ENCODE assay signal across 9 cellular contexts in the genomic region with DNA sequence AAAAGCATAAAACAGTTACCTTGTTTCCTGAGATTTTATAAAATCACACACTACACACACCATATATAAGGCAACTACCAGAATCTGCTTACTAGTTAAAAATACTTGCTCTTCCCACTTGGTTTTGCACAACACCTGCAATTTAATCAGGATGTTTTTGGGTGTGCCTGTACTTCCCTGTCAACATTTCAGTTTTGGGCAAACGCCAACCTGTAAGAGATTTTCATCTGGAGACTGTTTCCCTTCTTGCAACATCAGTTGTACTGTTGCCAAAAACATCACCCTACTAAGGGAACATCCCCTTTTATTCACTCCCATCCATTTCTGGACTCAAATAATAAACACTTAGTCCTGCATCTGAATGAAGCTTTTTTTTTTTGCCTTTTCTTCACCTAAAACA.
DNase-seq lines count a peak whose midpoint lies in the region; ATAC-seq and TF ChIP-seq lines count a peak whose summit lies in the region.
"Had no signal": no experiment of that assay in that cellular context is flagged by ENCODE, and none has a peak within 500 bp of the region (broad histone marks: within the 10 kb centered on the region; RNA-seq: fewer than 3 reads in every experiment).

No MANE protein-coding gene starts in this region.

- peak; percentile 31 for DNase-seq in AG20443 (ENCODE audit: low spot score)
- peak; percentile 73 for DNase-seq in IMR-90
- DNase-seq in activated CD4-positive, alpha-beta memory T cell treated with anti-CD3 and anti-CD28 coated beads for 36 hours = no peak
- DNase-seq in left kidney (ENCODE audit: low read depth, low spot score) = peak; percentile 12
- DNase-seq in SJCRH30 = no peak
- no peak for DNase-seq in progenitor cell of endocrine pancreas (ENCODE audit: low spot score, unreplicated experiment)
- no peak for DNase-seq in NCI-H2081 (lab: John Stamatoyannopoulos, UW)
- DNase-seq: natural killer cell had no signal

- no peak overlapping the region for H2BK120ac ChIP-seq in IMR-90 (ENCODE audit: low read depth, low read length)

- no peak overlapping the region for H4K8ac ChIP-seq in IMR-90 (ENCODE audit: low read depth in 2 of 2, low read length in 2 of 2)

- H2AFZ ChIP-seq in IMR-90 (replicated peaks; ENCODE audit: low read length, poor library complexity) = no peak overlapping the region

- peak overlapping the region; percentile 74 for H3K27ac Mint-ChIP-seq in activated CD4-positive, alpha-beta memory T cell treated with anti-CD3 and anti-CD28 coated beads for 36 hours
- no peak overlapping the region for H3K27ac Mint-ChIP-seq in progenitor cell of endocrine pancreas
- H3K27ac Mint-ChIP-seq: natural killer cell had no signal

- in situ Hi-C loops in IMR-90 (cut with MboI; ENCODE audit: low sequenced_read_pairs) = no loop called here

- CTCF ChIA-PET in IMR-90 (lab: Yijun Ruan, JAX) = interaction anchor here (1.0 kb wide), 1 partner anchor 15 kb away, joined by 4 read pairs; no protein-coding TSS in a partner anchor
- CTCF ChIA-PET in activated CD4-positive, alpha-beta memory T cell treated with anti-CD3 and anti-CD28 coated beads for 36 hours (lab: Charles Lee) = interaction anchor here (1.2 to 1.5 kb wide), 3 partner anchors 15 to 72 kb away, joined by 3 to 6 read pairs (median 5); no protein-coding TSS in a partner anchor

- H3K56ac ChIP-seq in IMR-90 (ENCODE audit: extremely low read depth, insufficient read depth, low read length) = no peak overlapping the region

- no peak overlapping the region for H4K91ac ChIP-seq in IMR-90 (ENCODE audit: insufficient read depth, low read depth, low read length)

- no peak for TF ChIP-seq POLR2A in IMR-90 (IDR thresholded peaks at IDR 0.05; ENCODE audit: low read depth, low read length)

- no peaks in the 10 kb centered on the region for H3K79me1 ChIP-seq in IMR-90 (ENCODE audit: low read depth in 1 of 2, low read length in 2 of 2)

- no peaks in the 10 kb centered on the region for H3K9me3 ChIP-seq in IMR-90 (ENCODE audit: control insufficient read depth, insufficient read depth, low read length)
- H3K9me3 ChIP-seq in SJCRH30 (replicated peaks) = no peaks in the 10 kb centered on the region

- no peak overlapping the region for H4K5ac ChIP-seq in IMR-90 (ENCODE audit: low read depth, low read length)

- H3K9ac ChIP-seq in IMR-90 (ENCODE audit: low read depth, low read length) = no peak overlapping the region

- no peaks in the 10 kb centered on the region for H3K27me3 Mint-ChIP-seq in activated CD4-positive, alpha-beta memory T cell treated with anti-CD3 and anti-CD28 coated beads for 36 hours
- no peaks in the 10 kb centered on the region for H3K27me3 Mint-ChIP-seq in progenitor cell of endocrine pancreas

- no peak overlapping the region for H2BK5ac ChIP-seq in IMR-90 (ENCODE audit: low read depth, low read length, poor library complexity, severe bottlenecking)

- no peak overlapping the region for H3K18ac ChIP-seq in IMR-90 (ENCODE audit: low read depth, low read length)

- H3K4me1 Mint-ChIP-seq in activated CD4-positive, alpha-beta memory T cell treated with anti-CD3 and anti-CD28 coated beads for 36 hours (ENCODE audit: low read depth) = peaks cover 35% of the 10 kb centered on the region
- peaks cover 4% of the 10 kb centered on the region for H3K4me1 Mint-ChIP-seq in progenitor cell of endocrine pancreas (ENCODE audit: low read depth)

- no peak overlapping the region for H3K4me2 ChIP-seq in IMR-90 (ENCODE audit: low read depth, low read length)

- H3K9me1 ChIP-seq in IMR-90 (ENCODE audit: insufficient read depth, low read length) = no peaks in the 10 kb centered on the region

- H3K27ac ChIP-seq in IMR-90 (ENCODE audit: insufficient read depth, low read length) (no peak overlapping the region), SJCRH30 (no peak overlapping the region)

- BruUV-seq in IMR-90 (replicated peaks; lab: Mats Ljungman, UMichigan) = no TSS peak

- dilution Hi-C loops in IMR-90 (cut with HindIII; ENCODE audit: low sequenced_read_pairs, unreplicated experiment) = no loop called here

- TF ChIP-seq RAD21 in IMR-90 (IDR thresholded peaks at IDR 0.05; ENCODE audit: low read length) = no peak

- no peak overlapping the region for H2AK9ac ChIP-seq in IMR-90 (replicated peaks; ENCODE audit: low read depth, low read length, poor library complexity)

- H3K23ac ChIP-seq in IMR-90 (ENCODE audit: low read depth, low read length) = no peak overlapping the region

- peaks cover 2% of the 10 kb centered on the region; the same call in 1 of the 2 replicates for H3K4me1 ChIP-seq in IMR-90 (ENCODE audit: control insufficient read depth, insufficient read depth, low read length)
- no peaks in the 10 kb centered on the region for H3K4me1 ChIP-seq in SJCRH30

- ATAC-seq in IMR-90 (ENCODE audit: low read depth) (no peak), GM21390 (IDR thresholded peaks at IDR 0.05; ENCODE audit: unreplicated experiment) (no peak)

- H3K36me3 Mint-ChIP-seq in activated CD4-positive, alpha-beta memory T cell treated with anti-CD3 and anti-CD28 coated beads for 36 hours = no peaks in the 10 kb centered on the region
- H3K36me3 Mint-ChIP-seq in progenitor cell of endocrine pancreas (ENCODE audit: insufficient read depth) = no peaks in the 10 kb centered on the region
- H3K36me3 Mint-ChIP-seq: natural killer cell had no signal

- no peak overlapping the region for H3K4me3 Mint-ChIP-seq in activated CD4-positive, alpha-beta memory T cell treated with anti-CD3 and anti-CD28 coated beads for 36 hours
- no peak overlapping the region for H3K4me3 Mint-ChIP-seq in progenitor cell of endocrine pancreas (ENCODE audit: low read depth)
- H3K4me3 Mint-ChIP-seq: natural killer cell had no signal

- WGBS in IMR-90 (ENCODE audit: extremely low coverage in 2 of 2, insufficient read length in 1 of 2), 2 experiments = no CpG with 5 or more reads among the region's 1 CpG

- H3K4me3 ChIP-seq in IMR-90 (ENCODE audit: insufficient read depth, low read depth, low read length) (no peak overlapping the region), SJCRH30 (no peak overlapping the region)

- H3K27me3 ChIP-seq in IMR-90 (ENCODE audit: control insufficient read depth, insufficient read depth, low read length) (no peaks in the 10 kb centered on the region), SJCRH30 (no peaks in the 10 kb centered on the region)

- H3K9me3 Mint-ChIP-seq in activated CD4-positive, alpha-beta memory T cell treated with anti-CD3 and anti-CD28 coated beads for 36 hours = no peaks in the 10 kb centered on the region
- H3K9me3 Mint-ChIP-seq in progenitor cell of endocrine pancreas (ENCODE audit: low read depth) = no peaks in the 10 kb centered on the region
- H3K9me3 Mint-ChIP-seq: natural killer cell had no signal

- no peak overlapping the region for H2AK5ac ChIP-seq in IMR-90 (ENCODE audit: low read depth, low read length)

- H3K4ac ChIP-seq in IMR-90 (ENCODE audit: low read depth, low read length) = no peak overlapping the region

- POLR2A ChIA-PET in IMR-90 (lab: Charles Lee; ENCODE audit: unreplicated experiment) = interaction anchor here (0.5 kb wide), 1 partner anchor 166 kb away, joined by 4 read pairs; no protein-coding TSS in a partner anchor
- POLR2A ChIA-PET in activated CD4-positive, alpha-beta memory T cell treated with anti-CD3 and anti-CD28 coated beads for 36 hours (lab: Charles Lee) = interaction anchor here (1.0 to 2.8 kb wide), 7 partner anchors 13 to 172 kb away, joined by 3 to 18 read pairs (median 7); partner anchors contain the start of gene DUSP6

- H2BK20ac ChIP-seq in IMR-90 (ENCODE audit: low read depth, low read length) = no peak overlapping the region

- intact Hi-C loops in IMR-90 (cut with micrococcal nuclease) = loop anchor here (5.0 kb wide), 1 partner anchor 172 kb away; the partner anchor contains the start of gene DUSP6
- intact Hi-C loops in activated CD4-positive, alpha-beta memory T cell treated with anti-CD3 and anti-CD28 coated beads for 36 hours (cut with micrococcal nuclease) = loop anchor here (2.0 kb wide), 1 partner anchor 73 kb away; no protein-coding TSS in a partner anchor

- TF ChIP-seq CTCF in IMR-90 (conservative IDR thresholded peaks at IDR 0.05; ENCODE audit: low read depth, low read length) = no peak
- no peak for TF ChIP-seq CTCF in progenitor cell of endocrine pancreas (IDR thresholded peaks at IDR 0.05; ENCODE audit: unreplicated experiment)

- no peak overlapping the region for H2BK15ac ChIP-seq in IMR-90 (ENCODE audit: low read depth, low read length)

- H3K36me3 ChIP-seq in IMR-90 (ENCODE audit: control insufficient read depth, insufficient read depth, low read length) (no peaks in the 10 kb centered on the region), SJCRH30 (no peaks in the 10 kb centered on the region)

- no peaks in the 10 kb centered on the region for H4K20me1 ChIP-seq in IMR-90 (ENCODE audit: insufficient read depth, low read length)

- no peak overlapping the region for H3K14ac ChIP-seq in IMR-90 (replicated peaks; ENCODE audit: low read depth, low read length)

TF ChIP-seq in IMR-90, 13 proteins besides CTCF, POLR2A, EP300 and RAD21:
- TF ChIP-seq BHLHE40 (IDR thresholded peaks at IDR 0.05; ENCODE audit: low read depth, low read length) (no peak), NFE2L2 (IDR thresholded peaks at IDR 0.05; ENCODE audit: low read depth, low read length) (no peak), USF2 (IDR thresholded peaks at IDR 0.05; ENCODE audit: low read depth, low read length) (no peak), ELK1 (IDR thresholded peaks at IDR 0.05; ENCODE audit: borderline replicate concordance, low read depth, low read length) (no peak), FOS (IDR thresholded peaks at IDR 0.05; ENCODE audit: low read depth, low read length) (no peak), RFX5 (IDR thresholded peaks at IDR 0.05; ENCODE audit: low read depth, low read length) (no peak), CEBPB (IDR thresholded peaks at IDR 0.05; ENCODE audit: low read depth, low read length) (peak; percentile 81)

Comparison
In these comparisons a context has a peak if more than half of its experiments do, and no peak if none do; other contexts are left out.
1. DNase-seq: peak in AG20443 (single experiment), IMR-90 (single experiment) and left kidney (single experiment); none in activated CD4-positive, alpha-beta memory T cell treated with anti-CD3 and anti-CD28 coated beads for 36 hours (single experiment), SJCRH30 (0 of 2), progenitor cell of endocrine pancreas (single experiment) and NCI-H2081 (0 of 2).